8 cellular contexts compared by ENCODE assay signal in the genomic region with DNA sequence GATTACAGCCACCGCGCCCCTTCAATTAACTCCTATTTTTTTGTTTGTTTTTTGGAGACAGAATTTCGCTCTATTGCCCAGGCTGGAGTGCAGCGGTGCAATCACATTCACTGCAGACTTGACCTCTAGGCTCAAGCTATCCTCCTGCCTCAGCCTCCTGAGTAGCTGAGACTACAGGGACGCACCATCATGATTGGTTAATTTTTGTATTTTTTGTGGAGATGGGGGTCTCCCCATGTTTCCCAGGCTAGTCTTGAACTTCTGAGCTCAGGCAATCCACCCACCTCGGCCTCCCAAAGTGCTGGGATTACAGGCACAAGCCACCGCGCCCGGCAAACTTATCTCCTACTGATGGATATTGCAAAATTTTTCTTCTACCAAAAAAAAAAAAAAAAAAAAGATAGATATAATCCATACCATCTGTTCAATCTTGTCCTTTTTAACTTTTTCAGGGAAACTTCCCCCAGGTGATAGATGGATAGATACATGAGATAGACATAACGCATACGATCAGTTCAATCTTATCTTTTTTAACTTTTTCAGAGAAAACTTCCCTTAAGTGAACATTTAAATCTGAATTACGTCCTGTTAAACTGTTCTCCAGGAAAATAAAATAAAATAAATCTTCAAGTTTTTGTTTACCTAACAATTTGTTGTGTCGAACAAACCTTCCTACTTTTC. TPM values are rescaled to one million over a fixed set of nuclear protein-coding genes. Genes with fewer than 3 reads are reported as not detected.
DNase-seq lines count a peak whose midpoint lies in the region; ATAC-seq and TF ChIP-seq lines count a peak whose summit lies in the region.

No MANE protein-coding gene starts in this region.

- DNase-seq in GM23248, result no peak
- no peak for DNase-seq in foreskin keratinocyte
- no peak for DNase-seq in skeletal muscle cell (ENCODE audit: low read depth)
- DNase-seq in AG20443 (ENCODE audit: low spot score), result no peak
- no peak for DNase-seq in G401 (ENCODE audit: low spot score)

- peaks cover 7% of the 10 kb centered on the region; the same call in 1 of the 2 replicates for H4K20me1 ChIP-seq in GM23248 (ENCODE audit: insufficient read depth)

- no peaks in the 10 kb centered on the region for H3K9me2 ChIP-seq in GM23248 (ENCODE audit: insufficient read depth)

- H3K9me3 ChIP-seq in GM23248 (ENCODE audit: low read depth), result no peaks in the 10 kb centered on the region

- H3K4me3 ChIP-seq in GM23248, result peak overlapping the region; percentile 86
- peak overlapping the region; percentile 90 for H3K4me3 ChIP-seq in WI38 (ENCODE audit: low read depth, low read length)
- peak overlapping the region; percentile 88 for H3K4me3 ChIP-seq in skeletal muscle cell (ENCODE audit: low read depth, low read length)

- H3K9ac ChIP-seq in GM23248, result peak overlapping the region; percentile 95

- H3K27ac ChIP-seq in GM23248 (peak overlapping the region; percentile 81), foreskin keratinocyte (peak overlapping the region; percentile 56)

- H3K27me3 ChIP-seq in GM23248 (replicated peaks; ENCODE audit: insufficient read depth) (no peaks in the 10 kb centered on the region), foreskin keratinocyte (no peaks in the 10 kb centered on the region)

- peak overlapping the region; percentile 87 for H2AFZ ChIP-seq in GM23248

- peaks cover 34% of the 10 kb centered on the region for H3F3A ChIP-seq in GM23248 (ENCODE audit: insufficient read depth)

- peak overlapping the region; percentile 81 for H3K4me2 ChIP-seq in GM23248 (ENCODE audit: unreplicated experiment)

- peaks cover 27% of the 10 kb centered on the region for H3K36me3 ChIP-seq in GM23248 (ENCODE audit: low read depth)

- peaks cover 41% of the 10 kb centered on the region for H3K79me2 ChIP-seq in GM23248 (ENCODE audit: insufficient read depth)

- in situ Hi-C loops in GM23248 (cut with MboI) (no loop called here), G401 (cut with HindIII; ENCODE audit: low sequenced_read_pairs) (no loop called here)

- H3K4me1 ChIP-seq in GM23248 (ENCODE audit: insufficient read depth) (peaks cover 27% of the 10 kb centered on the region), foreskin keratinocyte (peaks cover 13% of the 10 kb centered on the region)

- no peak for TF ChIP-seq CTCF in WI38 (IDR thresholded peaks at IDR 0.05; ENCODE audit: low read depth, low read length)
- TF ChIP-seq CTCF in foreskin keratinocyte (conservative IDR thresholded peaks at IDR 0.05), result no peak

- WGBS in GM23248 (ENCODE audit: low coverage in 1 of 2, low lambda C conversion rate in 2 of 2, missing lambda C conversion rate in 2 of 2), 2 experiments, result 63 to 64% methylated on average over 13 of the region's 13 CpGs

- ATAC-seq in foreskin keratinocyte (no peak), HG02981 (IDR thresholded peaks at IDR 0.05; ENCODE audit: unreplicated experiment) (no peak), HG02884 (IDR thresholded peaks at IDR 0.05; ENCODE audit: unreplicated experiment) (no peak)

RNA-seq across cellular contexts. Expression of a gene that starts 0.7 kb away (rescaled TPM):
- 1,561 and 1,590 TPM in 2 replicates for total RNA-seq in GM23248 (2014; rRNA removed; shearing (Covaris generic))
- 406 and 418 TPM in 2 replicates for polyA plus RNA-seq in GM23248 (2016; fragmentation: Nextera tagmentation; extraction: Ambion mirVana)
- total RNA-seq in foreskin keratinocyte, result 2,232 and 2,325 TPM in 2 replicates
- 3,429 and 3,722 TPM in 2 replicates for polyA plus RNA-seq in foreskin keratinocyte
- 2,014 and 2,296 TPM in 2 replicates for total RNA-seq in G401 (2014; rRNA removed; shearing (Covaris generic))

RNA-seq across cellular contexts. Expression of a gene that starts 22.7 kb away (rescaled TPM):
- total RNA-seq in GM23248 (2014; rRNA removed; shearing (Covaris generic)), result 28.2 and 40.1 TPM in 2 replicates
- polyA plus RNA-seq in GM23248 (2016; fragmentation: Nextera tagmentation; extraction: Ambion mirVana) (23.3 and 23.9 TPM in 2 replicates), foreskin keratinocyte (28.0 and 30.7 TPM in 2 replicates)
- total RNA-seq in foreskin keratinocyte, result 29.2 and 29.8 TPM in 2 replicates
- total RNA-seq in G401 (2014; rRNA removed; shearing (Covaris generic)), result 38.0 and 41.6 TPM in 2 replicates
